10 cellular contexts compared by ENCODE assay signal in the genomic region with DNA sequence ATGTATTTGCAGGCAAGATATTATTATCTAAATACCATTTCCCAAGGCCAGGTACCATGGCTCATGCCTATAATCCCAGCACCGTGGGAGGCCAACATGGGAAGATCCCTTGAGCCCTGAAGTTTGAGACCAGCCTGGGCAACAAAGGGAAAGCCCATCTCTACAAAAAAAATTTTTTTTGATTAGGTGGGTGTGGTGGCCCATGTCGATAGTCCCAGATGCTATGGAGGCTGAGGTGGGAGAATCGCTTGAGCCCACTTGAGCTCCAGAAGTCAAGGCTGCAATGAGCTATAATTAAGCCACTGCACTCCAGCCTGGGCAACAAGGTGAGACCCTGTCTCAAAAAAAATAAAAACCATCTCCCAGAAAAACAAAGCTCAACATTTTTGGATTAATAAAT.
DNase-seq lines count a peak whose midpoint lies in the region; ATAC-seq and TF ChIP-seq lines count a peak whose summit lies in the region.
"Had no signal": no experiment of that assay in that cellular context is flagged by ENCODE, and none has a peak within 500 bp of the region (broad histone marks: within the 10 kb centered on the region; RNA-seq: fewer than 3 reads in every experiment).

No MANE protein-coding gene starts in this region.

- H3K36me3 Mint-ChIP-seq in activated naive CD4-positive, alpha-beta T cell treated with anti-CD3 and anti-CD28 coated beads, Interleukin-2, amount 10 ng/mL, durations not matched to agents 7 days and 5 days = peaks cover 48% of the 10 kb centered on the region

- peak overlapping the region; percentile 76; the same call in 1 of the 2 replicates for H3K9ac ChIP-seq in SU-DHL-6 (ENCODE audit: low read length)
- H3K9ac ChIP-seq: parathyroid adenoma had no signal

- H3F3A ChIP-seq in SU-DHL-6 (ENCODE audit: insufficient read depth) = peaks cover 33% of the 10 kb centered on the region; the same call in 1 of the 2 replicates

- peaks cover 30% of the 10 kb centered on the region for H3K27me3 Mint-ChIP-seq in activated naive CD4-positive, alpha-beta T cell treated with anti-CD3 and anti-CD28 coated beads, Interleukin-2, amount 10 ng/mL, durations not matched to agents 7 days and 5 days
- peaks cover 12% of the 10 kb centered on the region for H3K27me3 Mint-ChIP-seq in stimulated activated naive CD8-positive, alpha-beta T cell treated with anti-CD3 and anti-CD28 coated beads, Interleukin-15, amount 100 ng/mL, for 72 hours

- CTCF ChIA-PET in activated naive CD4-positive, alpha-beta T cell treated with anti-CD3 and anti-CD28 coated beads, Interleukin-2, amount 10 ng/mL, durations not matched to agents 7 days and 5 days (lab: Charles Lee) = interaction anchor here (1.2 to 3.6 kb wide), 3 partner anchors 8 to 93 kb away, joined by 3 to 31 read pairs (median 21); a partner anchor contains a TSS

- no peaks in the 10 kb centered on the region for H3K9me2 ChIP-seq in SU-DHL-6 (replicated peaks; ENCODE audit: insufficient read depth, low read length)

- no peak for ATAC-seq in stimulated activated naive CD8-positive, alpha-beta T cell treated with anti-CD3 and anti-CD28 coated beads, Interleukin-15, amount 100 ng/mL, for 72 hours
- no peak for ATAC-seq in GM18873 (IDR thresholded peaks at IDR 0.05; ENCODE audit: low FRiP score, unreplicated experiment)
- ATAC-seq: activated naive CD4-positive, alpha-beta T cell treated with anti-CD3 and anti-CD28 coated beads, Interleukin-2, amount 50 U/mL, for 72 hours had no signal

- H3K4me2 ChIP-seq in SU-DHL-6 (ENCODE audit: low read depth, low read length, poor library complexity, severe bottlenecking) = peak overlapping the region; percentile 84

- no peaks in the 10 kb centered on the region for H3K9me3 Mint-ChIP-seq in activated naive CD4-positive, alpha-beta T cell treated with anti-CD3 and anti-CD28 coated beads, Interleukin-2, amount 10 ng/mL, durations not matched to agents 7 days and 5 days
- H3K9me3 Mint-ChIP-seq in stimulated activated naive CD8-positive, alpha-beta T cell treated with anti-CD3 and anti-CD28 coated beads, Interleukin-15, amount 100 ng/mL, for 72 hours = no peaks in the 10 kb centered on the region
- H3K9me3 Mint-ChIP-seq: activated naive CD4-positive, alpha-beta T cell treated with anti-CD3 and anti-CD28 coated beads, Interleukin-2, amount 50 U/mL, for 72 hours had no signal

- H3K27ac Mint-ChIP-seq in activated naive CD4-positive, alpha-beta T cell treated with anti-CD3 and anti-CD28 coated beads, Interleukin-2, amount 10 ng/mL, durations not matched to agents 7 days and 5 days = peak overlapping the region; percentile 99
- H3K27ac Mint-ChIP-seq in stimulated activated naive CD8-positive, alpha-beta T cell treated with anti-CD3 and anti-CD28 coated beads, Interleukin-15, amount 100 ng/mL, for 72 hours = no peak overlapping the region

- peak overlapping the region; percentile 98 for H3K4me3 Mint-ChIP-seq in activated naive CD4-positive, alpha-beta T cell treated with anti-CD3 and anti-CD28 coated beads, Interleukin-2, amount 10 ng/mL, durations not matched to agents 7 days and 5 days
- peak overlapping the region; percentile 86 to 90 for H3K4me3 Mint-ChIP-seq in stimulated activated naive CD8-positive, alpha-beta T cell treated with anti-CD3 and anti-CD28 coated beads, Interleukin-15, amount 100 ng/mL, for 72 hours

- H3K36me3 ChIP-seq in SU-DHL-6 (ENCODE audit: low read length) = peaks cover 55% of the 10 kb centered on the region

- peaks cover 55% of the 10 kb centered on the region for H3K4me1 Mint-ChIP-seq in activated naive CD4-positive, alpha-beta T cell treated with anti-CD3 and anti-CD28 coated beads, Interleukin-2, amount 10 ng/mL, durations not matched to agents 7 days and 5 days
- H3K4me1 Mint-ChIP-seq in stimulated activated naive CD8-positive, alpha-beta T cell treated with anti-CD3 and anti-CD28 coated beads, Interleukin-15, amount 100 ng/mL, for 72 hours = peaks cover 33% of the 10 kb centered on the region

- peak overlapping the region; percentile 77 for H3K4me3 ChIP-seq in SU-DHL-6 (ENCODE audit: insufficient read depth, low read length, poor library complexity, severe bottlenecking)
- peak overlapping the region; percentile 73 for H3K4me3 ChIP-seq in fibroblast of pulmonary artery (replicated peaks; ENCODE audit: low read depth, low read length)

- no peak for TF ChIP-seq CTCF in SU-DHL-6 (IDR thresholded peaks at IDR 0.05; ENCODE audit: insufficient read depth, low read length, poor library complexity, severe bottlenecking)
- TF ChIP-seq CTCF in fibroblast of pulmonary artery (IDR thresholded peaks at IDR 0.05; ENCODE audit: low read length, missing control alignments) = no peak

- H3K9me3 ChIP-seq in SU-DHL-6 (ENCODE audit: insufficient read depth, low read length) = no peaks in the 10 kb centered on the region

- peaks cover 35% of the 10 kb centered on the region for H3K79me2 ChIP-seq in SU-DHL-6 (ENCODE audit: insufficient read depth, low read length)
- H3K79me2 ChIP-seq: parathyroid adenoma had no signal

- H4K20me1 ChIP-seq in SU-DHL-6 (ENCODE audit: low read depth, low read length) = peaks cover 14% of the 10 kb centered on the region; the same call in 1 of the 2 replicates

- H3K27me3 ChIP-seq in SU-DHL-6 (ENCODE audit: low read length) = no peaks in the 10 kb centered on the region

- no peak overlapping the region for H2AFZ ChIP-seq in SU-DHL-6 (ENCODE audit: low read depth, low read length, severe bottlenecking)

- no peak overlapping the region for H3K27ac ChIP-seq in SU-DHL-6 (ENCODE audit: low read depth, low read length)
- H3K27ac ChIP-seq: parathyroid adenoma had no signal

- DNase-seq in activated naive CD4-positive, alpha-beta T cell treated with anti-CD3 and anti-CD28 coated beads, Interleukin-2, amount 10 ng/mL, durations not matched to agents 7 days and 5 days = no peak
- no peak for DNase-seq in activated naive CD4-positive, alpha-beta T cell treated with Interleukin-2 at 50 U/mL for 16 hours
- DNase-seq in fibroblast of pulmonary artery (ENCODE audit: low read depth) (no peak), DMS53 treated with DMSO at 0.1 percent for 48 hours (lab: John Stamatoyannopoulos, UW; ENCODE audit: unreplicated experiment) (no peak), NCI-H2196 treated with DMSO at 0.1 percent for 48 hours (lab: John Stamatoyannopoulos, UW; ENCODE audit: unreplicated experiment) (no peak)
- no peak for DNase-seq in stimulated activated naive CD8-positive, alpha-beta T cell treated with anti-CD3 and anti-CD28 coated beads, Interleukin-15, amount 100 ng/mL, for 72 hours
